In genomic region chr16:265711-266110, GRCh38 we compare ENCODE assay signal across 2 cellular contexts.
TF ChIP-seq lines count a peak whose summit lies in the region.

No MANE protein-coding gene starts in this region.

TF ChIP-seq in HEK293, 187 proteins besides CTCF, POLR2A, EP300 and RAD21:
- peak; percentile 33; the same call in 1 of the 2 replicates for TF ChIP-seq ZFHX2 (tag by site-specific recombination; conservative IDR thresholded peaks at IDR 0.05)
- no peak for TF ChIP-seq ZNF473 (tag by site-specific recombination; IDR thresholded peaks at IDR 0.05)
TF ChIP-seq in HEK293: peak in this region for 1.

TF ChIP-seq in K562, 482 proteins besides CTCF, POLR2A, EP300 and RAD21:
- TF ChIP-seq POLR2G (IDR thresholded peaks at IDR 0.05; ENCODE audit: low read depth, low read length), result 0 out of 2 replicates have a peak, but pooled peaks have one; percentile 21
- TF ChIP-seq LARP7 (IDR thresholded peaks at IDR 0.05), result no peak
- no peak for TF ChIP-seq HES1 (IDR thresholded peaks at IDR 0.05; ENCODE audit: low read depth)
- TF ChIP-seq SAP30 (IDR thresholded peaks at IDR 0.05; ENCODE audit: borderline replicate concordance, insufficient read depth, low read depth, low read length, poor library complexity, severe bottlenecking), result no peak
- no peak for TF ChIP-seq MAFK (IDR thresholded peaks at IDR 0.05; ENCODE audit: low read length)
